ENCODE assay signal across 22 cellular contexts in the genomic region with DNA sequence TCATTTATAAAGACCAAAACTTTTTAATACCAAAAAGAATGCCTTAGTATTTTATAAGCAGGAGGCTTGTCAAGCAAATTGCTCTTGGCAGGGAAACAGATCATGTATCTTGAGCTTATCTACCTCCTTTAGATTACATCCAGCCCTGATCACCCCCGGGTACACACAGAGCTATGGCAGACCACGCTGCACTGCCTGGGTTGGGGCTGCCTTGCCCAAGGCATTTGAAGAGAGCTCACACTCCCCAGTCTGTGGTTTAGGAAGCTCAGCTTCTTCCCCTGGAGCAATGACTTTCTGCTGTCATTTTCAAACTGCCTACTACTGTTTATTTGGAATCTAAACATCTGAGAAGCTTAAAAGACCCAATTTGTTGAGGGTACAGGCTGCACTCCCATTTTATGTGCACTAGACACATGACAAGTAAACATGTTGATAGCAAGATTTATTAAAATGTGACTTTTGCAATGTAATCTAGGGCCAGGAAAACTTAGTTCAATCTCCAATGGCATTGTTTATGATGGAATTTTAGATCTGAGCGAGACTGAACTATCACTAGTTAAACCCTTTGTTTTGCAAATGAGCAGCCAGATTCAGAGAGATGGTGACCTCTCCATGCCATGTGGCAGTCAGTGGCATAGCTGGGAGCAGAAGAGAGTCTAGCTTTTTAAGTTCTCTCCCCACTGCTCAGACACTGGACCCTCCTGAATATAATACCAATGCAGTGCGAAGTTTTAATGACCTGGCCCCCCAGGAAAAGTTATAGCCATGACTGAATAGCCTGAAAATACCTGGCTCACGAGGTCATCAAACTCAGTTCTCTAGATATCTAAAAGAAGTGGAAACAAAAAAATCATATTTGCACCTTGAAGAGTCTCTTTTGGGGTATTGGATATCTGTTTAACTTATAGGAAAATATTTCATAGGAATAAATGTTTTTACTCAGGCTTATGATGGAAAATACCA.
DNase-seq lines count a peak whose midpoint lies in the region; ATAC-seq and TF ChIP-seq lines count a peak whose summit lies in the region.
"Had no signal": no experiment of that assay in that cellular context is flagged by ENCODE, and none has a peak within 500 bp of the region (broad histone marks: within the 10 kb centered on the region; RNA-seq: fewer than 3 reads in every experiment).

No MANE protein-coding gene starts in this region.

- CTCF ChIA-PET in HEK293 (lab: Yijun Ruan, JAX): interaction anchor here (1.1 kb wide), 1 partner anchor 110 kb away, joined by 3 read pairs; no protein-coding TSS in a partner anchor

- DNase-seq in AG09319 (ENCODE audit: extremely low read depth, low read depth) (peak; percentile 24), SJCRH30 (peak; percentile 80 to 86), glomerular visceral epithelial cell (ENCODE audit: extremely low spot score) (peak; percentile 25), SW 1271 (lab: John Stamatoyannopoulos, UW) (no peak), middle frontal gyrus (ENCODE audit: extremely low spot score, low spot score) (no peak), cardiac septum (ENCODE audit: low spot score) (no peak)
- DNase-seq: activated CD4-positive, alpha-beta T cell treated with anti-CD3 and anti-CD28 coated beads, Interleukin-2, amount 10 ng/mL, durations not matched to agents 24 days and 14 days; CD8-positive, alpha-beta T cell; DMS53; mucosa of descending colon; NCI-H1436; NCI-H2171 treated with DMSO at 0.1 percent for 48 hours; NCI-H748 treated with DMSO at 0.1 percent for 48 hours; stimulated activated CD4-positive, alpha-beta T cell treated with anti-CD3 and anti-CD28 coated beads, Interleukin-15, amount 100 ng/mL, for 24 hours; testis had no signal

- POLR2A ChIA-PET in HEK293 (lab: Yijun Ruan, JAX): no interaction called here

- H3K36me3 ChIP-seq in HEK293 (ENCODE audit: control insufficient read depth in 2 of 2, insufficient read depth in 1 of 2, low read length in 2 of 2): no peaks in the 10 kb centered on the region
- H3K36me3 ChIP-seq in SJCRH30: no peaks in the 10 kb centered on the region
- H3K36me3 ChIP-seq: cardiac muscle cell, gastroesophageal sphincter, right atrium auricular region had no signal

- no peaks in the 10 kb centered on the region for H3K27me3 ChIP-seq in SJCRH30
- H3K27me3 ChIP-seq: cardiac muscle cell, gastroesophageal sphincter, right atrium auricular region, testis had no signal

- no peak overlapping the region for H3K4me3 ChIP-seq in HEK293 (ENCODE audit: low read depth, low read length)
- H3K4me3 ChIP-seq in SJCRH30: no peak overlapping the region
- H3K4me3 ChIP-seq: cardiac muscle cell, gastroesophageal sphincter, mucosa of descending colon, right atrium auricular region, testis had no signal

- H3K4me1 ChIP-seq in HEK293 (ENCODE audit: control insufficient read depth, insufficient read depth, low read length) (peaks cover 5% of the 10 kb centered on the region; the same call in 1 of the 2 replicates), SJCRH30 (peaks cover 45% of the 10 kb centered on the region)
- H3K4me1 ChIP-seq: gastroesophageal sphincter, right atrium auricular region, testis had no signal

- H3K27ac ChIP-seq in HEK293 (ENCODE audit: extremely low read depth, low read depth, low read length): no peak overlapping the region
- peak overlapping the region; percentile 55 for H3K27ac ChIP-seq in SJCRH30
- H3K27ac ChIP-seq: cardiac muscle cell, gastroesophageal sphincter, right atrium auricular region, testis had no signal

- ATAC-seq in HG02973 (IDR thresholded peaks at IDR 0.05; ENCODE audit: unreplicated experiment): no peak
- ATAC-seq: CD8-positive, alpha-beta T cell; gastroesophageal sphincter; left lobe of liver; mucosa of descending colon; Panc1 had no signal

- TF ChIP-seq CTCF in AG09319 (IDR thresholded peaks at IDR 0.05; ENCODE audit: low read depth, low read length) (no peak), HEK293 (tag by site-specific recombination; IDR thresholded peaks at IDR 0.05) (no peak)

- intact Hi-C loops in cardiac septum (cut with DNase I): no loop called here

- H3K9me3 ChIP-seq in HEK293 (ENCODE audit: control insufficient read depth, insufficient read depth, low read depth, low read length): no peaks in the 10 kb centered on the region
- peaks cover 20% of the 10 kb centered on the region for H3K9me3 ChIP-seq in SJCRH30 (replicated peaks)
- H3K9me3 ChIP-seq: gastroesophageal sphincter, mucosa of descending colon, right atrium auricular region, testis had no signal

TF ChIP-seq in HEK293, 187 proteins besides CTCF, POLR2A, EP300 and RAD21:
- TF ChIP-seq, protein P1, sequence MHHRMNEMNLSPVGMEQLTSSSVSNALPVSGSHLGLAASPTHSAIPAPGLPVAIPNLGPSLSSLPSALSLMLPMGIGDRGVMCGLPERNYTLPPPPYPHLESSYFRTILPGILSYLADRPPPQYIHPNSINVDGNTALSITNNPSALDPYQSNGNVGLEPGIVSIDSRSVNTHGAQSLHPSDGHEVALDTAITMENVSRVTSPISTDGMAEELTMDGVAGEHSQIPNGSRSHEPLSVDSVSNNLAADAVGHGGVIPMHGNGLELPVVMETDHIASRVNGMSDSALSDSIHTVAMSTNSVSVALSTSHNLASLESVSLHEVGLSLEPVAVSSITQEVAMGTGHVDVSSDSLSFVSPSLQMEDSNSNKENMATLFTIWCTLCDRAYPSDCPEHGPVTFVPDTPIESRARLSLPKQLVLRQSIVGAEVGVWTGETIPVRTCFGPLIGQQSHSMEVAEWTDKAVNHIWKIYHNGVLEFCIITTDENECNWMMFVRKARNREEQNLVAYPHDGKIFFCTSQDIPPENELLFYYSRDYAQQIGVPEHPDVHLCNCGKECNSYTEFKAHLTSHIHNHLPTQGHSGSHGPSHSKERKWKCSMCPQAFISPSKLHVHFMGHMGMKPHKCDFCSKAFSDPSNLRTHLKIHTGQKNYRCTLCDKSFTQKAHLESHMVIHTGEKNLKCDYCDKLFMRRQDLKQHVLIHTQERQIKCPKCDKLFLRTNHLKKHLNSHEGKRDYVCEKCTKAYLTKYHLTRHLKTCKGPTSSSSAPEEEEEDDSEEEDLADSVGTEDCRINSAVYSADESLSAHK (tag by site-specific recombination; IDR thresholded peaks at IDR 0.05): no peak
- 0 out of 2 replicates have a peak, but pooled peaks have one; percentile 32 for TF ChIP-seq ZSCAN30 (tag by site-specific recombination; IDR thresholded peaks at IDR 0.05)
- TF ChIP-seq, protein P2, sequence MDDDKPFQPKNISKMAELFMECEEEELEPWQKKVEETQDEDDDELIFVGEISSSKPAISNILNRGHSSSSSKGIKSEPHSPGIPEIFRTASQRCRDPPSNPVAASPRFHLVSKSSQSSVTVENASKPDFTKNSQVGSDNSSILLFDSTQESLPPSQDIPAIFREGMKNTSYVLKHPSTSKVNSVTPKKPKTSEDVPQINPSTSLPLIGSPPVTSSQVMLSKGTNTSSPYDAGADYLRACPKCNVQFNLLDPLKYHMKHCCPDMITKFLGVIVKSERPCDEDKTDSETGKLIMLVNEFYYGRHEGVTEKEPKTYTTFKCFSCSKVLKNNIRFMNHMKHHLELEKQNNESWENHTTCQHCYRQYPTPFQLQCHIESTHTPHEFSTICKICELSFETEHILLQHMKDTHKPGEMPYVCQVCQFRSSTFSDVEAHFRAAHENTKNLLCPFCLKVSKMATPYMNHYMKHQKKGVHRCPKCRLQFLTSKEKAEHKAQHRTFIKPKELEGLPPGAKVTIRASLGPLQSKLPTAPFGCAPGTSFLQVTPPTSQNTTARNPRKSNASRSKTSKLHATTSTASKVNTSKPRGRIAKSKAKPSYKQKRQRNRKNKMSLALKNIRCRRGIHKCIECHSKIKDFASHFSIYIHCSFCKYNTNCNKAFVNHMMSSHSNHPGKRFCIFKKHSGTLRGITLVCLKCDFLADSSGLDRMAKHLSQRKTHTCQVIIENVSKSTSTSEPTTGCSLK (tag by site-specific recombination; IDR thresholded peaks at IDR 0.05): no peak
- TF ChIP-seq GLIS1 (tag by site-specific recombination; IDR thresholded peaks at IDR 0.05): peak; percentile 47
- TF ChIP-seq ZNF335 (tag by site-specific recombination; conservative IDR thresholded peaks at IDR 0.05): 0 out of 2 replicates have a peak, but pooled peaks have one; percentile 15
- 0 out of 2 replicates have a peak, but pooled peaks have one; percentile 20 for TF ChIP-seq MZF1 (tag by site-specific recombination; IDR thresholded peaks at IDR 0.05; ENCODE audit: borderline replicate concordance)
- peak; percentile 34; the same call in 1 of the 2 replicates for TF ChIP-seq ZXDB (tag by site-specific recombination; IDR thresholded peaks at IDR 0.05)
- TF ChIP-seq ZNF621 (tag by site-specific recombination; IDR thresholded peaks at IDR 0.05): no peak
- TF ChIP-seq WT1 (tag by site-specific recombination; IDR thresholded peaks at IDR 0.05): peak; percentile 73
- peak; percentile 74 for TF ChIP-seq FEZF1 (tag by site-specific recombination; IDR thresholded peaks at IDR 0.05)
- TF ChIP-seq ZNF843 (tag by site-specific recombination; IDR thresholded peaks at IDR 0.05): peak; percentile 37; the same call in 1 of the 2 replicates

Comparison
In these comparisons a context has a peak if more than half of its experiments do, and no peak if none do; other contexts are left out.
1. DNase-seq: peak in AG09319 (single experiment), SJCRH30 (2 of 2) and glomerular visceral epithelial cell (single experiment); none in SW 1271 (0 of 2), middle frontal gyrus (single experiment) and cardiac septum (single experiment).